1 cellular context compared by ENCODE assay signal in the genomic region with DNA sequence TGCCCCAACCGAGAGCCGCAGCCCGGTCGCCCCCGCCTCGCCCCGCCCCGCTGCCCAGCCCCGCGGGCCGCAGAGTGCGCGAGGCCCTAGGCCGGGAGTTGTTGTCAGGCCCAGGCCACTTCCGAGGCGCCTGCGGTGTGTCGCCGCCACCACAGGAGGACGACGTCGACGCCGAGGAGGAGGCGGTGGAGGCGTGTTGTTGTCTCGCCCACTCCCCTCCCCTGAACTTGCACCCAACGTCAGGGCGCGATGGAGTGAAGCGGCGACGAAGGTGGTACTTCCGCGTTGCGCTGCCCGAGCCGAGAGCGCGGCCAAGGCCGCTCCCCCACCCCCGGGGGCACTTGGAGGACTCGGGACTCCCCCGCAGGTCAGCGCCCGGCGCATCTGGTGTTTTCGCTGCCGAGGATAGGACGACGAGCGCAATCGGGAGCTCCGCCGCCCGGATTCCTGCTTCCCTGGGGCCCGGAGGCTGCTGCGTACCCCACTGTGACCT.
A peak's percentile ranks its signal among the peaks of the same experiment; 100 is the strongest.
TF ChIP-seq lines count a peak whose summit lies in the region.

Gene CDK13, plus strand, starts transcription at position 277 of the 493 bp plus-strand sequence. CDS start 386 bp downstream, outside the sequence.

TF ChIP-seq in HepG2, 621 proteins besides CTCF, POLR2A, EP300 and RAD21 (continued from another document and continues in another):
- no peak for TF ChIP-seq ZNF142 (CRISPR knock-in tag; IDR thresholded peaks at IDR 0.05)
- 0 out of 2 replicates have a peak, but pooled peaks have one; percentile 7 for TF ChIP-seq HOXA7 (CRISPR knock-in tag; IDR thresholded peaks at IDR 0.05)
- TF ChIP-seq, protein P1, sequence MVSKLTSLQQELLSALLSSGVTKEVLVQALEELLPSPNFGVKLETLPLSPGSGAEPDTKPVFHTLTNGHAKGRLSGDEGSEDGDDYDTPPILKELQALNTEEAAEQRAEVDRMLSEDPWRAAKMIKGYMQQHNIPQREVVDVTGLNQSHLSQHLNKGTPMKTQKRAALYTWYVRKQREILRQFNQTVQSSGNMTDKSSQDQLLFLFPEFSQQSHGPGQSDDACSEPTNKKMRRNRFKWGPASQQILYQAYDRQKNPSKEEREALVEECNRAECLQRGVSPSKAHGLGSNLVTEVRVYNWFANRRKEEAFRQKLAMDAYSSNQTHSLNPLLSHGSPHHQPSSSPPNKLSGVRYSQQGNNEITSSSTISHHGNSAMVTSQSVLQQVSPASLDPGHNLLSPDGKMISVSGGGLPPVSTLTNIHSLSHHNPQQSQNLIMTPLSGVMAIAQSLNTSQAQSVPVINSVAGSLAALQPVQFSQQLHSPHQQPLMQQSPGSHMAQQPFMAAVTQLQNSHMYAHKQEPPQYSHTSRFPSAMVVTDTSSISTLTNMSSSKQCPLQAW (CRISPR knock-in tag; IDR thresholded peaks at IDR 0.05), result no peak
- TF ChIP-seq, protein P2, sequence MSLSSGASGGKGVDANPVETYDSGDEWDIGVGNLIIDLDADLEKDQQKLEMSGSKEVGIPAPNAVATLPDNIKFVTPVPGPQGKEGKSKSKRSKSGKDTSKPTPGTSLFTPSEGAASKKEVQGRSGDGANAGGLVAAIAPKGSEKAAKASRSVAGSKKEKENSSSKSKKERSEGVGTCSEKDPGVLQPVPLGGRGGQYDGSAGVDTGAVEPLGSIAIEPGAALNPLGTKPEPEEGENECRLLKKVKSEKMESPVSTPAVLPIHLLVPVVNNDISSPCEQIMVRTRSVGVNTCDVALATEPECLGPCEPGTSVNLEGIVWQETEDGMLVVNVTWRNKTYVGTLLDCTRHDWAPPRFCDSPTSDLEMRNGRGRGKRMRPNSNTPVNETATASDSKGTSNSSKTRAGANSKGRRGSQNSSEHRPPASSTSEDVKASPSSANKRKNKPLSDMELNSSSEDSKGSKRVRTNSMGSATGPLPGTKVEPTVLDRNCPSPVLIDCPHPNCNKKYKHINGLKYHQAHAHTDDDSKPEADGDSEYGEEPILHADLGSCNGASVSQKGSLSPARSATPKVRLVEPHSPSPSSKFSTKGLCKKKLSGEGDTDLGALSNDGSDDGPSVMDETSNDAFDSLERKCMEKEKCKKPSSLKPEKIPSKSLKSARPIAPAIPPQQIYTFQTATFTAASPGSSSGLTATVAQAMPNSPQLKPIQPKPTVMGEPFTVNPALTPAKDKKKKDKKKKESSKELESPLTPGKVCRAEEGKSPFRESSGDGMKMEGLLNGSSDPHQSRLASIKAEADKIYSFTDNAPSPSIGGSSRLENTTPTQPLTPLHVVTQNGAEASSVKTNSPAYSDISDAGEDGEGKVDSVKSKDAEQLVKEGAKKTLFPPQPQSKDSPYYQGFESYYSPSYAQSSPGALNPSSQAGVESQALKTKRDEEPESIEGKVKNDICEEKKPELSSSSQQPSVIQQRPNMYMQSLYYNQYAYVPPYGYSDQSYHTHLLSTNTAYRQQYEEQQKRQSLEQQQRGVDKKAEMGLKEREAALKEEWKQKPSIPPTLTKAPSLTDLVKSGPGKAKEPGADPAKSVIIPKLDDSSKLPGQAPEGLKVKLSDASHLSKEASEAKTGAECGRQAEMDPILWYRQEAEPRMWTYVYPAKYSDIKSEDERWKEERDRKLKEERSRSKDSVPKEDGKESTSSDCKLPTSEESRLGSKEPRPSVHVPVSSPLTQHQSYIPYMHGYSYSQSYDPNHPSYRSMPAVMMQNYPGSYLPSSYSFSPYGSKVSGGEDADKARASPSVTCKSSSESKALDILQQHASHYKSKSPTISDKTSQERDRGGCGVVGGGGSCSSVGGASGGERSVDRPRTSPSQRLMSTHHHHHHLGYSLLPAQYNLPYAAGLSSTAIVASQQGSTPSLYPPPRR (CRISPR knock-in tag; IDR thresholded peaks at IDR 0.05; ENCODE audit: borderline replicate concordance), result no peak
- no peak; the same call in 1 of the 2 replicates for TF ChIP-seq ZNF639 (CRISPR knock-in tag; conservative IDR thresholded peaks at IDR 0.05)
- no peak for TF ChIP-seq ZNF329 (CRISPR knock-in tag; IDR thresholded peaks at IDR 0.05; ENCODE audit: low read depth)
- TF ChIP-seq ZNF850 (CRISPR knock-in tag; conservative IDR thresholded peaks at IDR 0.05), result no peak
- TF ChIP-seq, protein P3, sequence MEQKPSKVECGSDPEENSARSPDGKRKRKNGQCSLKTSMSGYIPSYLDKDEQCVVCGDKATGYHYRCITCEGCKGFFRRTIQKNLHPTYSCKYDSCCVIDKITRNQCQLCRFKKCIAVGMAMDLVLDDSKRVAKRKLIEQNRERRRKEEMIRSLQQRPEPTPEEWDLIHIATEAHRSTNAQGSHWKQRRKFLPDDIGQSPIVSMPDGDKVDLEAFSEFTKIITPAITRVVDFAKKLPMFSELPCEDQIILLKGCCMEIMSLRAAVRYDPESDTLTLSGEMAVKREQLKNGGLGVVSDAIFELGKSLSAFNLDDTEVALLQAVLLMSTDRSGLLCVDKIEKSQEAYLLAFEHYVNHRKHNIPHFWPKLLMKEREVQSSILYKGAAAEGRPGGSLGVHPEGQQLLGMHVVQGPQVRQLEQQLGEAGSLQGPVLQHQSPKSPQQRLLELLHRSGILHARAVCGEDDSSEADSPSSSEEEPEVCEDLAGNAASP (CRISPR knock-in tag; IDR thresholded peaks at IDR 0.05; ENCODE audit: borderline replicate concordance), result no peak; the same call in 1 of the 2 replicates
- peak; percentile 40; the same call in 1 of the 2 replicates for TF ChIP-seq BCL6 (CRISPR knock-in tag; IDR thresholded peaks at IDR 0.05)
- no peak for TF ChIP-seq CC2D1A (CRISPR knock-in tag; IDR thresholded peaks at IDR 0.05)
- no peak for TF ChIP-seq CHD4 (IDR thresholded peaks at IDR 0.05; ENCODE audit: borderline replicate concordance, low read length)
- TF ChIP-seq, protein P4, sequence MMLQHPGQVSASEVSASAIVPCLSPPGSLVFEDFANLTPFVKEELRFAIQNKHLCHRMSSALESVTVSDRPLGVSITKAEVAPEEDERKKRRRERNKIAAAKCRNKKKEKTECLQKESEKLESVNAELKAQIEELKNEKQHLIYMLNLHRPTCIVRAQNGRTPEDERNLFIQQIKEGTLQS (CRISPR knock-in tag; IDR thresholded peaks at IDR 0.05), result no peak
- TF ChIP-seq, protein P5, sequence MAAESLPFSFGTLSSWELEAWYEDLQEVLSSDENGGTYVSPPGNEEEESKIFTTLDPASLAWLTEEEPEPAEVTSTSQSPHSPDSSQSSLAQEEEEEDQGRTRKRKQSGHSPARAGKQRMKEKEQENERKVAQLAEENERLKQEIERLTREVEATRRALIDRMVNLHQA (CRISPR knock-in tag; IDR thresholded peaks at IDR 0.05), result no peak
- TF ChIP-seq ZNF549 (CRISPR knock-in tag; IDR thresholded peaks at IDR 0.05), result 0 out of 2 replicates have a peak, but pooled peaks have one; percentile 38
- TF ChIP-seq HES4 (CRISPR knock-in tag; IDR thresholded peaks at IDR 0.05; ENCODE audit: borderline replicate concordance), result peak; percentile 91; the same call in 1 of the 2 replicates
- TF ChIP-seq ZNF792 (CRISPR knock-in tag; IDR thresholded peaks at IDR 0.05), result no peak
- TF ChIP-seq ZNF567 (CRISPR knock-in tag; IDR thresholded peaks at IDR 0.05; ENCODE audit: borderline replicate concordance), result no peak
- TF ChIP-seq, protein P6, sequence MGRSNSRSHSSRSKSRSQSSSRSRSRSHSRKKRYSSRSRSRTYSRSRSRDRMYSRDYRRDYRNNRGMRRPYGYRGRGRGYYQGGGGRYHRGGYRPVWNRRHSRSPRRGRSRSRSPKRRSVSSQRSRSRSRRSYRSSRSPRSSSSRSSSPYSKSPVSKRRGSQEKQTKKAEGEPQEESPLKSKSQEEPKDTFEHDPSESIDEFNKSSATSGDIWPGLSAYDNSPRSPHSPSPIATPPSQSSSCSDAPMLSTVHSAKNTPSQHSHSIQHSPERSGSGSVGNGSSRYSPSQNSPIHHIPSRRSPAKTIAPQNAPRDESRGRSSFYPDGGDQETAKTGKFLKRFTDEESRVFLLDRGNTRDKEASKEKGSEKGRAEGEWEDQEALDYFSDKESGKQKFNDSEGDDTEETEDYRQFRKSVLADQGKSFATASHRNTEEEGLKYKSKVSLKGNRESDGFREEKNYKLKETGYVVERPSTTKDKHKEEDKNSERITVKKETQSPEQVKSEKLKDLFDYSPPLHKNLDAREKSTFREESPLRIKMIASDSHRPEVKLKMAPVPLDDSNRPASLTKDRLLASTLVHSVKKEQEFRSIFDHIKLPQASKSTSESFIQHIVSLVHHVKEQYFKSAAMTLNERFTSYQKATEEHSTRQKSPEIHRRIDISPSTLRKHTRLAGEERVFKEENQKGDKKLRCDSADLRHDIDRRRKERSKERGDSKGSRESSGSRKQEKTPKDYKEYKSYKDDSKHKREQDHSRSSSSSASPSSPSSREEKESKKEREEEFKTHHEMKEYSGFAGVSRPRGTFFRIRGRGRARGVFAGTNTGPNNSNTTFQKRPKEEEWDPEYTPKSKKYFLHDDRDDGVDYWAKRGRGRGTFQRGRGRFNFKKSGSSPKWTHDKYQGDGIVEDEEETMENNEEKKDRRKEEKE (IDR thresholded peaks at IDR 0.05), result no peak
- TF ChIP-seq ZNF101 (CRISPR knock-in tag; IDR thresholded peaks at IDR 0.05; ENCODE audit: borderline replicate concordance, low read depth), result no peak
- no peak; the same call in 1 of the 2 replicates for TF ChIP-seq ZSCAN31 (CRISPR knock-in tag; IDR thresholded peaks at IDR 0.05; ENCODE audit: low read depth)
- TF ChIP-seq SRSF9 (IDR thresholded peaks at IDR 0.05; ENCODE audit: borderline replicate concordance, insufficient read depth, low read depth, low read length, poor library complexity, severe bottlenecking), result no peak
- TF ChIP-seq CCAR2 (optimal IDR thresholded peaks at IDR 0.05; ENCODE audit: low read depth, low read length), result no peak
- TF ChIP-seq ZNF276 (CRISPR knock-in tag; IDR thresholded peaks at IDR 0.05; ENCODE audit: low read depth), result no peak
- TF ChIP-seq ZBTB1 (CRISPR knock-in tag; IDR thresholded peaks at IDR 0.05; ENCODE audit: borderline replicate concordance), result no peak
- no peak; the same call in 1 of the 2 replicates for TF ChIP-seq SP4 (CRISPR knock-in tag; IDR thresholded peaks at IDR 0.05)
- TF ChIP-seq RORA (CRISPR knock-in tag; IDR thresholded peaks at IDR 0.05), result no peak
- TF ChIP-seq ZNF136 (CRISPR knock-in tag; IDR thresholded peaks at IDR 0.05; ENCODE audit: low read depth), result no peak
